ENCODE assay signal across 8 cellular contexts in the genomic region with DNA sequence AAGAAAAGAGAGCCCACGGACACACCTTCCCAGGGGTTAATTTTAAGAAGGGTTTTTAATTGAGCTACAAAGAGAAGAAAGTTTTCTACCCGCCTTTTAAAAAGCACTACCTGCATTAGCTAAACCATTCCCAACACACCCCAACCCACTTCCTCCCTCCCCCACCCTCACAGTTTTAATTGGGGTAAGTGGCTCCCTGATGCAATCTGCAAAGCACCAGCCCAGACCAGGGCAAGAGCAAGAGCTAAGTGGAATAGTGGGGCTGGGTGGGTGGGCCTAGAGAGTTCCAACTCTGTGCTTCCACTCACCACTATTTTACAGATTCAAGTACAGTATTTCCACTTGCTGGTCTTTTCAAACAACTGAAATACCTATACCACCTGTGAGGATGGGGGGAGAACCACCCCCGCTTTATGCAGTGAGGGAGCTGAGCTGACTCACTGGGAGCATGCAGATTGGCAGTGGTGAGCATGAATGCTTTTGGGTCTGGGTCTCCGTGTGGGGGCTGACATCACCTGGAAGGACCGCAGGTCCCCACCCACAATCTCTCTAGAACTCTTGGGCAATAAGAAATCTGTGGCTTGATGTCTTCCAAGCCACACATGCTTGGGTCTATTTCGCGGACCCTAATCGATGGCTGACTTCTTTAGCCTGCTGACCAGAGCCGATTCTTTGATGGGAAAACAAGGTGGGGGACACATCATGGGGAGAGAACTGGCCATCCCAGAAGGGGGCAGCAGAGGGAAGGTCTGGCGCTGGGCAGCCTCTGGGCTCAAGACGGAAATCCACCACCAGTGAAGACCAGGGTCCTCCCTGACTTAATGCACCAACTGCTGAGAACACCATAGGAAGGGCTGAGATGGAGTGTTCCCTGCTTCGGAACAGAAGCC.
DNase-seq lines count a peak whose midpoint lies in the region; ATAC-seq and TF ChIP-seq lines count a peak whose summit lies in the region.

No MANE protein-coding gene starts in this region.

- no peaks in the 10 kb centered on the region for H3K9me2 ChIP-seq in Loucy (replicated peaks; ENCODE audit: low read depth, low read length)

- H3K4me1 ChIP-seq in Loucy (ENCODE audit: insufficient read depth, low read length, poor library complexity, severe bottlenecking) (peaks cover 5% of the 10 kb centered on the region), transverse colon (peaks cover 13 to 54% (median 23%) of the 10 kb centered on the region in 4 donors)

- H3K9ac ChIP-seq in Loucy (ENCODE audit: low read depth, low read length, poor library complexity, severe bottlenecking) = no peak overlapping the region

- H3K36me3 ChIP-seq in Loucy (ENCODE audit: insufficient read depth, low read length) (no peaks in the 10 kb centered on the region), transverse colon (no peaks in the 10 kb centered on the region)

- no peaks in the 10 kb centered on the region for H3K9me3 Mint-ChIP-seq in activated naive CD4-positive, alpha-beta T cell treated with anti-CD3 and anti-CD28 coated beads, Interleukin-2, amount 50 U/mL, for 24 hours

- no peak for TF ChIP-seq EP300 in transverse colon (IDR thresholded peaks at IDR 0.05; ENCODE audit: low read depth)

- H3K9me3 ChIP-seq in Loucy (ENCODE audit: insufficient read depth, low read depth, low read length) (no peaks in the 10 kb centered on the region), transverse colon (no peaks in the 10 kb centered on the region)

- intact Hi-C loops in transverse colon (cut with DNase I; ENCODE audit: low total_unique reads) = no loop called here

- peaks cover 69% of the 10 kb centered on the region for H3K79me2 ChIP-seq in Loucy (ENCODE audit: insufficient read depth, low read length)

- H3K27ac Mint-ChIP-seq in activated naive CD4-positive, alpha-beta T cell treated with anti-CD3 and anti-CD28 coated beads, Interleukin-2, amount 50 U/mL, for 24 hours = peak overlapping the region; percentile 85

- peaks cover 82% of the 10 kb centered on the region for H3K4me1 Mint-ChIP-seq in activated naive CD4-positive, alpha-beta T cell treated with anti-CD3 and anti-CD28 coated beads, Interleukin-2, amount 50 U/mL, for 24 hours

- peaks cover 2% of the 10 kb centered on the region for H3K36me3 Mint-ChIP-seq in activated naive CD4-positive, alpha-beta T cell treated with anti-CD3 and anti-CD28 coated beads, Interleukin-2, amount 50 U/mL, for 24 hours

- H3K4me3 ChIP-seq in Loucy (ENCODE audit: low read length, poor library complexity, severe bottlenecking) (no peak overlapping the region), transverse colon (no peak overlapping the region)

- H4K20me1 ChIP-seq in Loucy (ENCODE audit: insufficient read depth, low read length, poor library complexity, severe bottlenecking) = peaks cover 20% of the 10 kb centered on the region

- H3K27me3 ChIP-seq in Loucy (ENCODE audit: insufficient read depth, low read length, poor library complexity, severe bottlenecking) (no peaks in the 10 kb centered on the region), transverse colon (no peaks in the 10 kb centered on the region)

- peak; percentile 63 for TF ChIP-seq CTCF in Loucy (conservative IDR thresholded peaks at IDR 0.05; ENCODE audit: low read length)
- TF ChIP-seq CTCF in transverse colon (IDR thresholded peaks at IDR 0.05) = peak; percentile 41 to 60 (median 45)

- no peak overlapping the region for H2AFZ ChIP-seq in Loucy (ENCODE audit: low read length)

- peak overlapping the region in 1 of 4 donors; percentile 54 for H3K27ac ChIP-seq in transverse colon

- no peak for TF ChIP-seq POLR2A in transverse colon (IDR thresholded peaks at IDR 0.05)

- peak overlapping the region; percentile 52 for H3K4me3 Mint-ChIP-seq in activated naive CD4-positive, alpha-beta T cell treated with anti-CD3 and anti-CD28 coated beads, Interleukin-2, amount 50 U/mL, for 24 hours

- no peak overlapping the region for H3K4me2 ChIP-seq in Loucy (ENCODE audit: low read depth, low read length, poor library complexity, severe bottlenecking)

- ATAC-seq in HG03159 (IDR thresholded peaks at IDR 0.05; ENCODE audit: unreplicated experiment) = no peak
- ATAC-seq in GM18873 (IDR thresholded peaks at IDR 0.05; ENCODE audit: low FRiP score, unreplicated experiment) = no peak

- DNase-seq in NCI-H510A treated with DMSO at 0.1 percent for 48 hours (lab: John Stamatoyannopoulos, UW) (peak; percentile 29), NCI-H510A (lab: John Stamatoyannopoulos, UW) (no peak), iPS-NIHi11 (ENCODE audit: low spot score) (peak; percentile 61), transverse colon (peak; percentile 49)

- no peaks in the 10 kb centered on the region for H3F3A ChIP-seq in Loucy (ENCODE audit: low read depth)

- 76 to 100% methylated on average over 2 to 12 of the region's 12 CpGs for WGBS in transverse colon (ENCODE audit: low coverage in 1 of 2), 2 donors

- no peaks in the 10 kb centered on the region for H3K27me3 Mint-ChIP-seq in activated naive CD4-positive, alpha-beta T cell treated with anti-CD3 and anti-CD28 coated beads, Interleukin-2, amount 50 U/mL, for 24 hours

- in situ Hi-C loops in transverse colon (cut with MboI; ENCODE audit: low pct_ligation_motif_present in 1 of 4, low pct_unique_long_range_greater_than_20kb in 1 of 4, low sequenced_read_pairs in 3 of 4) = no loop called here
